20 cellular contexts compared by ENCODE assay signal in the genomic region with DNA sequence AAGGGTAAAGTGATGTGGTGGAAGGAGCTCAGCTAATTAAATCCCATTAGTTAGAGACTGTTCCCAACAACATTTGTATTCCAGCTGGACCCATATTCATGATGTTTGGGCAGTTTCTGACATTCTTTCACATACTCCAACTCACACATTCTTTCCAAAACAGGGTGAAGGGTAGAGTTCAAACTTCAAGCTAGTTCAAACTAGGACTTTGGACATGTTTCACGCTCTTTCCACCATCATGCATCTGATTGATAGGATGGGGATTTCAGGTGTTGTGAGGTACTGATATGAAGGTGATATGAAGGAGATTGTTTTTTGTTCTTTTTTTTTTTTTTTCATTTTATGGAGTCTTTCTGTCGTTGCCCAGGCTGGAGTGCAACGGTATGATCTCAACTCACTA.
"Had no signal": no experiment of that assay in that cellular context is flagged by ENCODE, and none has a peak within 500 bp of the region (broad histone marks: within the 10 kb centered on the region; RNA-seq: fewer than 3 reads in every experiment).

No MANE protein-coding gene starts in this region.

- DNase-seq: dorsolateral prefrontal cortex; effector CD4-positive, alpha-beta T cell; hypothalamus; immature natural killer cell; kidney glomerular epithelial cell; left colon; left ventricle myocardium superior; naive thymus-derived CD8-positive, alpha-beta T cell; sigmoid colon; spleen; stimulated activated CD4-positive, alpha-beta T cell treated with anti-CD3 and anti-CD28 coated beads, Interleukin-4, amount 100 ng/mL, for 4 hours; stimulated activated naive B cell treated with anti-CD40 and anti-IgM and Interleukin-4, amounts not matched to agents 10 μg/mL and 1 μg/mL and 100 μg/mL, for 72 hours; upper lobe of right lung; uterus had no signal

- H3K27ac Mint-ChIP-seq: immature natural killer cell; naive thymus-derived CD8-positive, alpha-beta T cell; stimulated activated naive B cell treated with anti-CD40 and anti-IgM and Interleukin-4, amounts not matched to agents 10 μg/mL and 1 μg/mL and 100 μg/mL, for 72 hours; stimulated activated naive CD8-positive, alpha-beta T cell treated with anti-CD3 and anti-CD28 coated beads, Interleukin-15, Interleukin-2, amounts not matched to agents 100 ng/mL and 50 ng/mL, for 24 hours had no signal

- H3K4me1 ChIP-seq: prostate gland, spleen, tibial nerve, upper lobe of right lung, uterus had no signal

- H3K36me3 ChIP-seq: prostate gland, right atrium auricular region, sigmoid colon, spleen, thoracic aorta, tibial nerve, upper lobe of right lung, uterus had no signal

- H3K36me3 Mint-ChIP-seq: immature natural killer cell; naive thymus-derived CD8-positive, alpha-beta T cell; stimulated activated naive B cell treated with anti-CD40 and anti-IgM and Interleukin-4, amounts not matched to agents 10 μg/mL and 1 μg/mL and 100 μg/mL, for 72 hours had no signal

- H3K4me3 ChIP-seq: dorsolateral prefrontal cortex, lung, prostate gland, right atrium auricular region, sigmoid colon, spleen, thoracic aorta, tibial nerve, upper lobe of right lung, uterus had no signal

- ATAC-seq: left colon; left ventricle myocardium superior; naive thymus-derived CD8-positive, alpha-beta T cell; stimulated activated naive B cell treated with anti-CD40 and anti-IgM and Interleukin-4, amounts not matched to agents 10 μg/mL and 1 μg/mL and 100 μg/mL, for 72 hours had no signal

- H3K4me3 Mint-ChIP-seq: immature natural killer cell; naive thymus-derived CD8-positive, alpha-beta T cell; stimulated activated naive B cell treated with anti-CD40 and anti-IgM and Interleukin-4, amounts not matched to agents 10 μg/mL and 1 μg/mL and 100 μg/mL, for 72 hours; stimulated activated naive CD8-positive, alpha-beta T cell treated with anti-CD3 and anti-CD28 coated beads, Interleukin-15, Interleukin-2, amounts not matched to agents 100 ng/mL and 50 ng/mL, for 24 hours had no signal

- H3K9me3 ChIP-seq: prostate gland, right atrium auricular region, sigmoid colon, spleen, thoracic aorta, tibial nerve, upper lobe of right lung, uterus had no signal

- H3K27me3 ChIP-seq: dorsolateral prefrontal cortex, right atrium auricular region, spleen, tibial nerve, upper lobe of right lung, uterus had no signal

- H3K27ac ChIP-seq: dorsolateral prefrontal cortex, prostate gland, right atrium auricular region, sigmoid colon, spleen, thoracic aorta, tibial nerve, upper lobe of right lung, uterus had no signal

- H3K4me1 Mint-ChIP-seq: immature natural killer cell; naive thymus-derived CD8-positive, alpha-beta T cell; stimulated activated naive B cell treated with anti-CD40 and anti-IgM and Interleukin-4, amounts not matched to agents 10 μg/mL and 1 μg/mL and 100 μg/mL, for 72 hours had no signal

- H3K9me3 Mint-ChIP-seq: naive thymus-derived CD8-positive, alpha-beta T cell; stimulated activated naive B cell treated with anti-CD40 and anti-IgM and Interleukin-4, amounts not matched to agents 10 μg/mL and 1 μg/mL and 100 μg/mL, for 72 hours; stimulated activated naive CD8-positive, alpha-beta T cell treated with anti-CD3 and anti-CD28 coated beads, Interleukin-15, Interleukin-2, amounts not matched to agents 100 ng/mL and 50 ng/mL, for 24 hours had no signal
